ENCODE assay signal across 1 cellular context in the genomic region with DNA sequence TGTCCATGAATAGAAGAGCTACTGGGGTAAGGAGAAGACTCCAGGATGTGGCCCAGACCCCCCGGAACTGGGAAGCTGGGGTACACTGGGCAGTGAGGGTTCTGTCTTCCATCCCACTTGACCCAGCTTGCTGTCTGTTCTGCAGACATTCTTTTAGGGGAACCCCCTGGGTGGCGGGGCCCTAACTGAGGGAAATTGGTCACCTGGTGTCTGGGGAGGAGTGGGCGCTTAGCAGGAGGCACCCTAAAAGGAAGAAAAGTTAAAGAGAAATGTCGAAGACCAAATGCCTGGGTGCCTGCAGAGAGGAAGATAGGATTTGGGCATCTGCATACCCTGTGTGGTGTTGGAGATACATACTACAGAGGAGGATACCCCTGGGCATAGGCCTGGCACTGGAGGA.
TF ChIP-seq lines count a peak whose summit lies in the region.

No MANE protein-coding gene starts in this region.

TF ChIP-seq in liver, 16 proteins besides CTCF, POLR2A, EP300 and RAD21 (continued from another document):
- TF ChIP-seq FOXA1 (IDR thresholded peaks at IDR 0.05) (no peak), YY1 (IDR thresholded peaks at IDR 0.05) (no peak), EGR1 (IDR thresholded peaks at IDR 0.05; ENCODE audit: low read depth in 2 of 2) (no peak), NR2F2 (IDR thresholded peaks at IDR 0.05) (no peak), RXRA (IDR thresholded peaks at IDR 0.05) (no peak), FOXA2 (IDR thresholded peaks at IDR 0.05) (no peak), HNF4G (IDR thresholded peaks at IDR 0.05) (no peak), TAF1 (conservative IDR thresholded peaks at IDR 0.05) (no peak), HNF4A (conservative IDR thresholded peaks at IDR 0.05) (no peak), JUND (IDR thresholded peaks at IDR 0.05) (no peak)
- TF ChIP-seq, protein P1, sequence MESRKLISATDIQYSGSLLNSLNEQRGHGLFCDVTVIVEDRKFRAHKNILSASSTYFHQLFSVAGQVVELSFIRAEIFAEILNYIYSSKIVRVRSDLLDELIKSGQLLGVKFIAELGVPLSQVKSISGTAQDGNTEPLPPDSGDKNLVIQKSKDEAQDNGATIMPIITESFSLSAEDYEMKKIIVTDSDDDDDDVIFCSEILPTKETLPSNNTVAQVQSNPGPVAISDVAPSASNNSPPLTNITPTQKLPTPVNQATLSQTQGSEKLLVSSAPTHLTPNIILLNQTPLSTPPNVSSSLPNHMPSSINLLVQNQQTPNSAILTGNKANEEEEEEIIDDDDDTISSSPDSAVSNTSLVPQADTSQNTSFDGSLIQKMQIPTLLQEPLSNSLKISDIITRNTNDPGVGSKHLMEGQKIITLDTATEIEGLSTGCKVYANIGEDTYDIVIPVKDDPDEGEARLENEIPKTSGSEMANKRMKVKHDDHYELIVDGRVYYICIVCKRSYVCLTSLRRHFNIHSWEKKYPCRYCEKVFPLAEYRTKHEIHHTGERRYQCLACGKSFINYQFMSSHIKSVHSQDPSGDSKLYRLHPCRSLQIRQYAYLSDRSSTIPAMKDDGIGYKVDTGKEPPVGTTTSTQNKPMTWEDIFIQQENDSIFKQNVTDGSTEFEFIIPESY (IDR thresholded peaks at IDR 0.05), result no peak
